ENCODE assay signal across 22 cellular contexts in the genomic region with DNA sequence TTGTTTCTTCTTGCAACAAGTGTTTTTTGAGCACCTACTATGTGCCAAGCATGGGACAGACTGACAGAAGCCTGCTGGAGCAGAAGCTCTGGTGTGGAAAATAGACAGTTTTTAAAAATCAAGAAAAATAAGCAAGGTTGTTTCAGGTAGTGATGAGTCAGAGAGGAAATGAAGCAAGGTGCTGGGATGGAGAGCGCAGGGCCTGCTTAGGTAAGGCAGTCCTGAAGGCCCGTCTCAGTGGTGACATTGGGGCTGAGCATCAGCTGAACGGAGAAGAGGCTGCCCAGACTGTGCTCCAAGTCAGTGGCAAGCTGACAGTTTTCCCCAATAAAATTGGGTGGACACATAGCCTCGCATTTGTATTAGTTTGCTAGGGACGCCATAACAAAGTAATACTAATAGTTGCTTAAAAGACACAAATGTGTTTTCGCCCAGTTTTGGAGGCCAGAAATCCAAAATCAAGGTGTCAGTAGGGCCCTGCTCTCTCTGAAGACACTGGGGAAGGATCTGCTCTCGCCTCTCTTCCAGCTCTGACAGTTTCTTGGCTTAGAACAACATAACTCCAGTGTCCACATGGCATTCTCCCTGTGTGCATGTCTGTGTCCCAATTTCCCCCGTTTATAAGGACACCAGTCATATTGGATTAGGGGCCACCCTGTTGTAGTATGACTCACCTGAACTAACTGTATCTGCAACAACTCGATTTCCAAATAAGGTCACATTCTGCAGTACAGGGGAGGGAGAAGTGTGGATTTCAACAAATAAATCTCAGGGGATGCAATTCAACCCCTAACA.
DNase-seq lines count a peak whose midpoint lies in the region; ATAC-seq and TF ChIP-seq lines count a peak whose summit lies in the region.
"Had no signal": no experiment of that assay in that cellular context is flagged by ENCODE, and none has a peak within 500 bp of the region (broad histone marks: within the 10 kb centered on the region; RNA-seq: fewer than 3 reads in every experiment).

No MANE protein-coding gene starts in this region.

- ATAC-seq in IMR-90 (ENCODE audit: low read depth) (no peak), GM19351 (IDR thresholded peaks at IDR 0.05; ENCODE audit: unreplicated experiment) (no peak)
- ATAC-seq: activated CD8-positive, alpha-beta T cell treated with anti-CD3 and anti-CD28 coated beads for 36 hours; K562; T-helper 17 cell had no signal

- TF ChIP-seq POLR2A in IMR-90 (IDR thresholded peaks at IDR 0.05; ENCODE audit: low read depth, low read length), result no peak

- H3K4me1 Mint-ChIP-seq in mesothelial cell of epicardium, result peaks cover 37% of the 10 kb centered on the region
- H3K4me1 Mint-ChIP-seq: activated naive CD8-positive, alpha-beta T cell treated with anti-CD3 and anti-CD28 coated beads for 36 hours had no signal

- peak overlapping the region; percentile 89 for H3K27ac Mint-ChIP-seq in mesothelial cell of epicardium
- H3K27ac Mint-ChIP-seq: activated CD8-positive, alpha-beta T cell treated with anti-CD3 and anti-CD28 coated beads for 36 hours; activated naive CD8-positive, alpha-beta T cell treated with anti-CD3 and anti-CD28 coated beads for 36 hours; T-helper 17 cell had no signal

- peaks cover 15% of the 10 kb centered on the region; the same call in 1 of the 2 replicates for H3K9me1 ChIP-seq in IMR-90 (ENCODE audit: insufficient read depth, low read length)

- in situ Hi-C loops in IMR-90 (cut with MboI; ENCODE audit: low sequenced_read_pairs), result loop anchor here (25.0 kb wide), 2 partner anchors 265 to 465 kb away; a partner anchor contains a TSS

- no peak overlapping the region for H3K27ac ChIP-seq in IMR-90 (ENCODE audit: insufficient read depth, low read length)
- H3K27ac ChIP-seq: dorsolateral prefrontal cortex, heart right ventricle, HL-60, neutrophil, vagina had no signal

- H4K20me1 ChIP-seq in IMR-90 (ENCODE audit: insufficient read depth, low read length), result no peaks in the 10 kb centered on the region

- no peaks in the 10 kb centered on the region for H3K9me3 ChIP-seq in IMR-90 (ENCODE audit: control insufficient read depth, insufficient read depth, low read length)
- H3K9me3 ChIP-seq in adipocyte (ENCODE audit: control insufficient read depth, low read length), result peaks cover 7% of the 10 kb centered on the region
- H3K9me3 ChIP-seq: neutrophil, vagina had no signal

- H3K79me1 ChIP-seq in IMR-90 (ENCODE audit: low read depth in 1 of 2, low read length in 2 of 2), result no peaks in the 10 kb centered on the region

- no peak for TF ChIP-seq RAD21 in IMR-90 (IDR thresholded peaks at IDR 0.05; ENCODE audit: low read length)

- H2AK5ac ChIP-seq in IMR-90 (ENCODE audit: low read depth, low read length), result peak overlapping the region; percentile 29; the same call in 1 of the 2 replicates

- H3K4me3 ChIP-seq in IMR-90 (ENCODE audit: insufficient read depth, low read depth, low read length) (no peak overlapping the region), adipocyte (ENCODE audit: low read length) (no peak overlapping the region)
- H3K4me3 ChIP-seq: dorsolateral prefrontal cortex, heart right ventricle, K562, vagina had no signal

- peak; percentile 21 for DNase-seq in Daoy (ENCODE audit: low read depth)
- no peak for DNase-seq in IMR-90
- peak; percentile 7 for DNase-seq in adipocyte (ENCODE audit: low read depth)
- DNase-seq in mesothelial cell of epicardium (ENCODE audit: low spot score in 2 of 2, unreplicated experiment in 2 of 2), result no peak
- no peak for DNase-seq in GOT3 (lab: John Stamatoyannopoulos, UW)
- DNase-seq in putamen (ENCODE audit: low spot score), result no peak
- DNase-seq in pons (ENCODE audit: low spot score), result no peak
- DNase-seq: activated CD8-positive, alpha-beta T cell treated with anti-CD3 and anti-CD28 coated beads for 36 hours; activated naive CD8-positive, alpha-beta T cell treated with anti-CD3 and anti-CD28 coated beads for 36 hours; activated T-cell treated with anti-CD3 and anti-CD28 coated beads, Interleukin-2, amount 50 U/mL, for 48 hours; heart right ventricle; mammary epithelial cell; NCI-H2107; NCI-H526 treated with DMSO at 0.1 percent for 48 hours; stimulated activated CD4-positive, alpha-beta T cell treated with anti-CD3 and anti-CD28 coated beads, Interleukin-2, amount 100 ng/mL, for 48 hours; T-helper 17 cell had no signal

- H3K4me3 Mint-ChIP-seq in mesothelial cell of epicardium, result no peak overlapping the region
- H3K4me3 Mint-ChIP-seq: activated CD8-positive, alpha-beta T cell treated with anti-CD3 and anti-CD28 coated beads for 36 hours; activated naive CD8-positive, alpha-beta T cell treated with anti-CD3 and anti-CD28 coated beads for 36 hours; T-helper 17 cell had no signal

- H3K56ac ChIP-seq in IMR-90 (ENCODE audit: extremely low read depth, insufficient read depth, low read length), result no peak overlapping the region

- H3K18ac ChIP-seq in IMR-90 (ENCODE audit: low read depth, low read length), result 0 out of 2 replicates have a peak overlapping the region, but pooled peaks have one; percentile 24

- H3K4me2 ChIP-seq in IMR-90 (ENCODE audit: low read depth, low read length), result no peak overlapping the region

- peaks cover 6% of the 10 kb centered on the region for H3K9me3 Mint-ChIP-seq in mesothelial cell of epicardium
- H3K9me3 Mint-ChIP-seq: activated CD8-positive, alpha-beta T cell treated with anti-CD3 and anti-CD28 coated beads for 36 hours; activated naive CD8-positive, alpha-beta T cell treated with anti-CD3 and anti-CD28 coated beads for 36 hours had no signal

- CTCF ChIA-PET in IMR-90 (lab: Yijun Ruan, JAX), result interaction anchor here (0.5 to 2.4 kb wide), 2 partner anchors 10 to 70 kb away, joined by 3 to 5 read pairs; no protein-coding TSS in a partner anchor

- H3K4ac ChIP-seq in IMR-90 (ENCODE audit: low read depth, low read length), result peak overlapping the region; percentile 50; the same call in 1 of the 2 replicates

- H3K27me3 ChIP-seq in IMR-90 (ENCODE audit: control insufficient read depth, insufficient read depth, low read length) (no peaks in the 10 kb centered on the region), adipocyte (replicated peaks; ENCODE audit: control insufficient read depth, insufficient read depth, low read length) (no peaks in the 10 kb centered on the region)
- H3K27me3 ChIP-seq: dorsolateral prefrontal cortex, heart right ventricle, neutrophil, vagina had no signal

- dilution Hi-C loops in IMR-90 (cut with HindIII; ENCODE audit: low sequenced_read_pairs, unreplicated experiment), result no loop called here

- peak overlapping the region; percentile 65; the same call in 1 of the 2 replicates for H2BK120ac ChIP-seq in IMR-90 (ENCODE audit: low read depth, low read length)

- POLR2A ChIA-PET in IMR-90 (lab: Charles Lee; ENCODE audit: unreplicated experiment), result interaction anchor here (0.6 kb wide), 1 partner anchor 120 kb away, joined by 3 read pairs; no protein-coding TSS in a partner anchor

- H2AFZ ChIP-seq in IMR-90 (replicated peaks; ENCODE audit: low read length, poor library complexity), result peak overlapping the region; percentile 17

- H3K27me3 Mint-ChIP-seq in mesothelial cell of epicardium (ENCODE audit: low read depth), result no peaks in the 10 kb centered on the region
- H3K27me3 Mint-ChIP-seq: activated naive CD8-positive, alpha-beta T cell treated with anti-CD3 and anti-CD28 coated beads for 36 hours had no signal

- H2BK20ac ChIP-seq in IMR-90 (ENCODE audit: low read depth, low read length), result peak overlapping the region; percentile 70

- H4K5ac ChIP-seq in IMR-90 (ENCODE audit: low read depth, low read length), result no peak overlapping the region

- H3K14ac ChIP-seq in IMR-90 (replicated peaks; ENCODE audit: low read depth, low read length), result peak overlapping the region; percentile 39; the same call in 1 of the 2 replicates

- H3K4me1 ChIP-seq in IMR-90 (ENCODE audit: control insufficient read depth, insufficient read depth, low read length), result peaks cover 14% of the 10 kb centered on the region
- H3K4me1 ChIP-seq in adipocyte (ENCODE audit: control insufficient read depth, insufficient read depth, low read length), result peaks cover 24% of the 10 kb centered on the region
- H3K4me1 ChIP-seq: vagina had no signal

- peak overlapping the region in 1 of 2 experiments; percentile 38; a peak in 1 of 4 replicates for H4K8ac ChIP-seq in IMR-90 (ENCODE audit: low read depth in 2 of 2, low read length in 2 of 2)

- H4K91ac ChIP-seq in IMR-90 (ENCODE audit: insufficient read depth, low read depth, low read length), result peak overlapping the region; percentile 46; the same call in 1 of the 2 replicates

- peak overlapping the region; percentile 62; the same call in 2 of the 3 replicates for H2BK15ac ChIP-seq in IMR-90 (ENCODE audit: low read depth, low read length)

- no peak overlapping the region for H2BK5ac ChIP-seq in IMR-90 (ENCODE audit: low read depth, low read length, poor library complexity, severe bottlenecking)

- TF ChIP-seq CTCF in IMR-90 (conservative IDR thresholded peaks at IDR 0.05; ENCODE audit: low read depth, low read length) (no peak), mesothelial cell of epicardium (IDR thresholded peaks at IDR 0.05; ENCODE audit: unreplicated experiment) (no peak)

- H2AK9ac ChIP-seq in IMR-90 (replicated peaks; ENCODE audit: low read depth, low read length, poor library complexity), result no peak overlapping the region

- H3K23ac ChIP-seq in IMR-90 (ENCODE audit: low read depth, low read length), result 0 out of 2 replicates have a peak overlapping the region, but pooled peaks have one; percentile 20

- no peaks in the 10 kb centered on the region for H3K36me3 Mint-ChIP-seq in mesothelial cell of epicardium
- H3K36me3 Mint-ChIP-seq: activated naive CD8-positive, alpha-beta T cell treated with anti-CD3 and anti-CD28 coated beads for 36 hours had no signal

- H3K36me3 ChIP-seq in IMR-90 (ENCODE audit: control insufficient read depth, insufficient read depth, low read length) (no peaks in the 10 kb centered on the region), adipocyte (ENCODE audit: control insufficient read depth, insufficient read depth, low read length, severe bottlenecking) (no peaks in the 10 kb centered on the region)
- H3K36me3 ChIP-seq: heart right ventricle, neutrophil, vagina had no signal

- H3K9ac ChIP-seq in IMR-90 (ENCODE audit: low read depth, low read length) (no peak overlapping the region), adipocyte (ENCODE audit: low read length) (no peak overlapping the region)

- 90% methylated on average over 6 of the region's 9 CpGs; no CpG with 5 or more reads in 1 of the 2 experiments for WGBS in IMR-90 (ENCODE audit: extremely low coverage in 2 of 2, insufficient read length in 1 of 2), 2 experiments

- intact Hi-C loops in IMR-90 (cut with micrococcal nuclease), result no loop called here

- BruUV-seq in IMR-90 (replicated peaks; lab: Mats Ljungman, UMichigan), result no TSS peak

TF ChIP-seq in IMR-90, 13 proteins besides CTCF, POLR2A, EP300 and RAD21 (continues in another document):
- TF ChIP-seq RFX5 (IDR thresholded peaks at IDR 0.05; ENCODE audit: low read depth, low read length), result no peak
- no peak for TF ChIP-seq MXI1 (IDR thresholded peaks at IDR 0.05; ENCODE audit: borderline replicate concordance, low read depth, low read length)
- TF ChIP-seq MAFK (IDR thresholded peaks at IDR 0.05; ENCODE audit: low read depth, low read length), result no peak
- no peak for TF ChIP-seq FOS (IDR thresholded peaks at IDR 0.05; ENCODE audit: low read depth, low read length)
- no peak for TF ChIP-seq CEBPB (IDR thresholded peaks at IDR 0.05; ENCODE audit: low read depth, low read length)
- TF ChIP-seq MAZ (IDR thresholded peaks at IDR 0.05; ENCODE audit: borderline replicate concordance, low read depth, low read length), result no peak

Comparison
In these comparisons a context has a peak if more than half of its experiments do, and no peak if none do; other contexts are left out.
1. DNase-seq: peak in Daoy (single experiment) and adipocyte (single experiment); none in IMR-90 (single experiment), mesothelial cell of epicardium (0 of 2), GOT3 (single experiment), putamen (single experiment) and pons (single experiment).